Comparison of ENCODE assay signal across 18 cellular contexts in the genomic region with DNA sequence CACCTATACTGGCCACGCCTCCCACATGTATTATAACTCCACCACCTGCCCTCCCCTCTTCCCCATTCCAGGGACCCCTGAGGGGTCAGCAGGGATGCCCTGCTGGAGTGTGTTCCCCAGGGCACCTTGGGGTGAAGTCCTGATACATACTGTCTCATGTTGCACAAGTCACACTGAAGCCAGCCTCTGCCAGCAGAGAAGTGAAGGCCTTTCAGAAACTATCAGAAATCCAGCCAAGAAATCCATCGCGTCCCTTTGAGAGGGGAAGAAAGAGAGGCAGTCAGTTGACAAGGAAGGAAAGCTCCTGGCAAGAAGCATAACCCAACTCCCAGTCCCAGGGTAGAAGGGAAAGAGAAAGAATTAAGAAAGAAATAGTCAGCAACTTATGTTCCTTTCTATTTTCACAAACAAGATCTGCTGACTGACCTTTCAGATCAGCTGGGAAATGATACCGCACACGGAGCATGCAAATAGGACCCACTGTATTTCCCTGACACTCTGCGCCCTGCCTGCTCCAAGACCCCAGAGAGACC. TPM values are rescaled to one million over a fixed set of nuclear protein-coding genes. Genes with fewer than 3 reads are reported as not detected.
DNase-seq lines count a peak whose midpoint lies in the region; ATAC-seq and TF ChIP-seq lines count a peak whose summit lies in the region.
"Had no signal": no experiment of that assay in that cellular context is flagged by ENCODE, and none has a peak within 500 bp of the region (broad histone marks: within the 10 kb centered on the region; RNA-seq: fewer than 3 reads in every experiment).

No MANE protein-coding gene starts in this region.

- no peaks in the 10 kb centered on the region for H3K79me2 ChIP-seq in mammary epithelial cell (ENCODE audit: insufficient read depth, low read length)

- DNase-seq in breast epithelium (ENCODE audit: low spot score in 2 of 2), result peak in 1 of 2 donors; percentile 42
- DNase-seq in mammary epithelial cell, result no peak
- DNase-seq in NCI-H526 (lab: John Stamatoyannopoulos, UW), result peak; percentile 41 to 79
- peak in 2 of 3 donors; percentile 43 to 77 for DNase-seq in right cardiac atrium
- DNase-seq in upper lobe of left lung, result no peak
- DNase-seq in NCI-H510A treated with DMSO at 0.1 percent for 48 hours (lab: John Stamatoyannopoulos, UW), result no peak
- DNase-seq in stimulated activated naive B cell treated with anti-CD40 and anti-IgM and Interleukin-4, amounts not matched to agents 10 μg/mL and 1 μg/mL and 100 μg/mL, for 72 hours, result no peak
- DNase-seq in LoVo (ENCODE audit: low spot score), result no peak
- DNase-seq: activated CD4-positive, alpha-beta T cell treated with anti-CD3 and anti-CD28 coated beads, Interleukin-2, amount 50 U/mL, for 1 hour; activated T-cell treated with anti-CD3 and anti-CD28 coated beads, Interleukin-2, amount 50 U/mL, for 4 hours; DMS79; immature natural killer cell; NCI-H1105; NCI-H226 had no signal

- H3K9ac ChIP-seq in mammary epithelial cell (ENCODE audit: insufficient read depth, low read length), result no peak overlapping the region

- CTCF ChIA-PET in mammary epithelial cell (lab: Charles Lee; ENCODE audit: low non-redundant PET), result no interaction called here

- H3K9me3 ChIP-seq in breast epithelium (no peaks in the 10 kb centered on the region), mammary epithelial cell (replicated peaks; ENCODE audit: insufficient read depth, low read length) (no peaks in the 10 kb centered on the region), right cardiac atrium (ENCODE audit: control insufficient read depth, low read length) (no peaks in the 10 kb centered on the region), upper lobe of left lung (no peaks in the 10 kb centered on the region)
- H3K9me3 ChIP-seq: SJSA1 had no signal

- H3K4me1 Mint-ChIP-seq in stimulated activated naive B cell treated with anti-CD40 and anti-IgM and Interleukin-4, amounts not matched to agents 10 μg/mL and 1 μg/mL and 100 μg/mL, for 72 hours, result peaks cover 54 to 85% of the 10 kb centered on the region in 2 donors

- no peaks in the 10 kb centered on the region for H4K20me1 ChIP-seq in mammary epithelial cell (ENCODE audit: insufficient read depth, low read length)

- H3K27ac ChIP-seq in breast epithelium (peak overlapping the region; percentile 63 to 81), mammary epithelial cell (ENCODE audit: insufficient read depth, low read depth, low read length) (no peak overlapping the region), right cardiac atrium (ENCODE audit: low read length) (peak overlapping the region; percentile 34), upper lobe of left lung (peak overlapping the region in 3 of 4 donors; percentile 1 to 42 (median 27))
- H3K27ac ChIP-seq: C4-2B, SJSA1 had no signal

- H3K9me3 Mint-ChIP-seq in stimulated activated naive B cell treated with anti-CD40 and anti-IgM and Interleukin-4, amounts not matched to agents 10 μg/mL and 1 μg/mL and 100 μg/mL, for 72 hours, result no peaks in the 10 kb centered on the region
- H3K9me3 Mint-ChIP-seq: activated T-cell treated with anti-CD3 and anti-CD28 coated beads, Interleukin-2, amount 50 U/mL, for 4 hours; IgD-negative memory B cell; immature natural killer cell; stimulated activated naive CD8-positive, alpha-beta T cell treated with anti-CD3 and anti-CD28 coated beads, Interleukin-15, amount 100 ng/mL, for 72 hours had no signal

- H3K4me1 ChIP-seq in breast epithelium (no peaks in the 10 kb centered on the region), mammary epithelial cell (ENCODE audit: insufficient read depth, low read length) (no peaks in the 10 kb centered on the region), right cardiac atrium (ENCODE audit: control insufficient read depth, insufficient read depth, low read length) (peaks cover 8% of the 10 kb centered on the region), upper lobe of left lung (peaks cover 0 to 3% (median 0%) of the 10 kb centered on the region in 4 donors)
- H3K4me1 ChIP-seq: SJSA1 had no signal

- TF ChIP-seq CTCF in breast epithelium (IDR thresholded peaks at IDR 0.05) (no peak), mammary epithelial cell (conservative IDR thresholded peaks at IDR 0.05 in 1 of 2, IDR thresholded peaks at IDR 0.05 in 1 of 2; ENCODE audit: extremely low read depth in 1 of 2, insufficient read depth in 1 of 2, low read depth in 1 of 2, low read length in 2 of 2) (no peak), upper lobe of left lung (IDR thresholded peaks at IDR 0.05) (no peak)

- ATAC-seq in right cardiac atrium (peak; percentile 68 to 82), upper lobe of left lung (ENCODE audit: low FRiP score in 2 of 2) (no peak)
- ATAC-seq in stimulated activated naive B cell treated with anti-CD40 and anti-IgM and Interleukin-4, amounts not matched to agents 10 μg/mL and 1 μg/mL and 100 μg/mL, for 72 hours (replicated peaks), result no peak

- in situ Hi-C loops in mammary epithelial cell (cut with MboI; ENCODE audit: low sequenced_read_pairs in 2 of 2), result no loop called here

- H3K4me2 ChIP-seq in mammary epithelial cell (ENCODE audit: insufficient read depth, low read depth, low read length), result no peak overlapping the region

- no peak overlapping the region for H3K4me3 Mint-ChIP-seq in stimulated activated naive B cell treated with anti-CD40 and anti-IgM and Interleukin-4, amounts not matched to agents 10 μg/mL and 1 μg/mL and 100 μg/mL, for 72 hours
- H3K4me3 Mint-ChIP-seq: activated T-cell treated with anti-CD3 and anti-CD28 coated beads, Interleukin-2, amount 50 U/mL, for 4 hours; IgD-negative memory B cell; immature natural killer cell; stimulated activated naive CD8-positive, alpha-beta T cell treated with anti-CD3 and anti-CD28 coated beads, Interleukin-15, amount 100 ng/mL, for 72 hours had no signal

- no peak overlapping the region for H2AFZ ChIP-seq in mammary epithelial cell (ENCODE audit: low read depth, low read length)

- 66% methylated on average over 4 of the region's 6 CpGs for WGBS in mammary epithelial cell (ENCODE audit: low coverage, missing lambda C conversion rate)
- 41% methylated on average over 6 of the region's 6 CpGs for WGBS in right cardiac atrium
- 77 to 80% methylated on average over 6 of the region's 6 CpGs for WGBS in upper lobe of left lung, 2 donors

- BruUV-seq in mammary epithelial cell (replicated peaks; lab: Mats Ljungman, UMichigan), result no TSS peak

- no peaks in the 10 kb centered on the region for H3K27me3 Mint-ChIP-seq in stimulated activated naive B cell treated with anti-CD40 and anti-IgM and Interleukin-4, amounts not matched to agents 10 μg/mL and 1 μg/mL and 100 μg/mL, for 72 hours
- H3K27me3 Mint-ChIP-seq: stimulated activated naive CD8-positive, alpha-beta T cell treated with anti-CD3 and anti-CD28 coated beads, Interleukin-15, amount 100 ng/mL, for 72 hours had no signal

- H3K4me3 ChIP-seq in breast epithelium (no peak overlapping the region), mammary epithelial cell (replicated peaks in 1 of 3; ENCODE audit: insufficient read depth in 1 of 3, low read depth in 2 of 3, low read length in 3 of 3) (no peak overlapping the region), right cardiac atrium (ENCODE audit: low read length) (no peak overlapping the region), upper lobe of left lung (no peak overlapping the region)
- H3K4me3 ChIP-seq: SJSA1 had no signal

- H3K27ac Mint-ChIP-seq in stimulated activated naive B cell treated with anti-CD40 and anti-IgM and Interleukin-4, amounts not matched to agents 10 μg/mL and 1 μg/mL and 100 μg/mL, for 72 hours, result no peak overlapping the region
- H3K27ac Mint-ChIP-seq: immature natural killer cell; stimulated activated naive CD8-positive, alpha-beta T cell treated with anti-CD3 and anti-CD28 coated beads, Interleukin-15, amount 100 ng/mL, for 72 hours had no signal

- no peaks in the 10 kb centered on the region for H3K36me3 ChIP-seq in breast epithelium
- no peaks in the 10 kb centered on the region for H3K36me3 ChIP-seq in mammary epithelial cell (ENCODE audit: insufficient read depth, low read length)
- H3K36me3 ChIP-seq in upper lobe of left lung, result no peaks in the 10 kb centered on the region
- H3K36me3 ChIP-seq: SJSA1 had no signal

- H3K27me3 ChIP-seq in breast epithelium (no peaks in the 10 kb centered on the region), mammary epithelial cell (ENCODE audit: insufficient read depth, low read length) (no peaks in the 10 kb centered on the region), right cardiac atrium (ENCODE audit: control insufficient read depth, insufficient read depth) (no peaks in the 10 kb centered on the region), upper lobe of left lung (no peaks in the 10 kb centered on the region)
- H3K27me3 ChIP-seq: SJSA1 had no signal

- TF ChIP-seq EP300 in upper lobe of left lung (IDR thresholded peaks at IDR 0.05), result no peak

- TF ChIP-seq POLR2A in breast epithelium (IDR thresholded peaks at IDR 0.05) (no peak), upper lobe of left lung (IDR thresholded peaks at IDR 0.05) (no peak)

- no peaks in the 10 kb centered on the region for H3K36me3 Mint-ChIP-seq in stimulated activated naive B cell treated with anti-CD40 and anti-IgM and Interleukin-4, amounts not matched to agents 10 μg/mL and 1 μg/mL and 100 μg/mL, for 72 hours
- H3K36me3 Mint-ChIP-seq: IgD-negative memory B cell, immature natural killer cell had no signal

- dilution Hi-C loops in mammary epithelial cell (cut with HindIII; ENCODE audit: low sequenced_read_pairs), result no loop called here

- intact Hi-C loops in breast epithelium (cut with DNase I; ENCODE audit: low total_unique reads), result loop anchor here (10.0 kb wide), 1 partner anchor 257 kb away; no protein-coding TSS in a partner anchor
- intact Hi-C loops in mammary epithelial cell (cut with micrococcal nuclease), result loop anchor here (5.0 kb wide), 1 partner anchor 89 kb away; no protein-coding TSS in a partner anchor
- intact Hi-C loops in right cardiac atrium (cut with DNase I), result no loop called here

RNA-seq across cellular contexts. Expression of a gene that starts 45.2 kb away (rescaled TPM):
- total RNA-seq in breast epithelium (10 to 100 TPM; 25.8 to 54.7 (median 51.5) TPM), mammary epithelial cell (10 to 100 TPM; 64.4 to 67.8 TPM), right cardiac atrium (10 to 100 TPM; 30.1 to 34.7 (median 32.4) TPM), upper lobe of left lung (10 to 100 TPM in 5 of 6 donors, 1 to 10 TPM in 1; 9.4 to 79.9 (median 48.8) TPM)
- polyA plus RNA-seq in mammary epithelial cell (74.0 TPM), right cardiac atrium (29.7 TPM)
- 209 TPM for polyA minus RNA-seq in mammary epithelial cell

Comparison
In these comparisons a context has a peak if more than half of its experiments do, and no peak if none do; other contexts are left out.
1. DNase-seq: peak in NCI-H526 (2 of 2) and right cardiac atrium (2 of 3); none in mammary epithelial cell (single experiment), upper lobe of left lung (0 of 2), NCI-H510A treated with DMSO at 0.1 percent for 48 hours (single experiment), stimulated activated naive B cell treated with anti-CD40 and anti-IgM and Interleukin-4, amounts not matched to agents 10 μg/mL and 1 μg/mL and 100 μg/mL, for 72 hours (single experiment) and LoVo (single experiment).
2. ATAC-seq: peak in right cardiac atrium (2 of 2); none in upper lobe of left lung (0 of 2) and stimulated activated naive B cell treated with anti-CD40 and anti-IgM and Interleukin-4, amounts not matched to agents 10 μg/mL and 1 μg/mL and 100 μg/mL, for 72 hours (0 of 2).
3. intact Hi-C loops: an anchor here in breast epithelium (10.0 kb wide) and mammary epithelial cell (5.0 kb wide); none called in right cardiac atrium.